ENCODE assay signal across 19 cellular contexts in the genomic region with DNA sequence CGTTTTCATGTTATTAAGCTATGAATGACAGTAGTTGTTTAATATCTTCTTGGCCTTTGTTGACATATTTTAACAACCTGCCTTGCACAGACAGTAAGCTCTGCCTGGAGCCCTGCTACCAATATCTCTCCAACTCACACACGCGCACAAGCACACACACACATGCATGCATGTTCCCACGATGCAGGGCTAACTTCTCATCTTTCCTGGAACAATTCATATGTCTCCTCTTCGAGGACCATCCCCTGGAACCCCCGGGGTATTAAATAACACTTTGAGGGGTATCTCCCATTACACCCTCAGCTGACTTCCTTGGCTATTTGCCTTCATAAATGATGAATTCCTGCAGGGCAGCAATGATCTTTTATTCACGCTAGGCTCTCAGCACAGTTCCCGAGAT.
DNase-seq lines count a peak whose midpoint lies in the region; ATAC-seq and TF ChIP-seq lines count a peak whose summit lies in the region.
"Had no signal": no experiment of that assay in that cellular context is flagged by ENCODE, and none has a peak within 500 bp of the region (broad histone marks: within the 10 kb centered on the region; RNA-seq: fewer than 3 reads in every experiment).

No MANE protein-coding gene starts in this region.

- no peaks in the 10 kb centered on the region for H4K20me1 ChIP-seq in GM23248 (ENCODE audit: insufficient read depth)

- H3K79me2 ChIP-seq in GM23248 (ENCODE audit: insufficient read depth): peaks cover 55% of the 10 kb centered on the region

- peak overlapping the region; percentile 27; the same call in 1 of the 2 replicates for H3K27ac ChIP-seq in GM23248
- H3K27ac ChIP-seq: skin epidermis had no signal

- H3K4me1 ChIP-seq in GM23248 (ENCODE audit: insufficient read depth): peaks cover 49% of the 10 kb centered on the region
- H3K4me1 ChIP-seq in skeletal muscle satellite cell (ENCODE audit: control insufficient read depth, insufficient read depth, low read length): peaks cover 34% of the 10 kb centered on the region
- H3K4me1 ChIP-seq in mucosa of descending colon (ENCODE audit: low read depth): no peaks in the 10 kb centered on the region

- no peak overlapping the region for H2AFZ ChIP-seq in GM23248

- H3K9ac ChIP-seq in GM23248 (peak overlapping the region; percentile 34; the same call in 1 of the 2 replicates), skeletal muscle satellite cell (ENCODE audit: low read depth, low read length) (peak overlapping the region; percentile 31)

- TF ChIP-seq CTCF in glutamatergic neuron (IDR thresholded peaks at IDR 0.05; ENCODE audit: partially characterized antibody, unreplicated experiment): no peak
- TF ChIP-seq CTCF in mucosa of descending colon (IDR thresholded peaks at IDR 0.05): no peak

- H3K4me1 Mint-ChIP-seq in glutamatergic neuron (ENCODE audit: low read depth, unreplicated experiment): peaks cover 49% of the 10 kb centered on the region
- H3K4me1 Mint-ChIP-seq: natural killer cell had no signal

- peaks cover 11% of the 10 kb centered on the region for H3K27me3 Mint-ChIP-seq in glutamatergic neuron (ENCODE audit: unreplicated experiment)

- H3K9me2 ChIP-seq in GM23248 (ENCODE audit: insufficient read depth): no peaks in the 10 kb centered on the region

- DNase-seq in GM23248 (no peak), NCI-H526 (lab: John Stamatoyannopoulos, UW) (peak; percentile 21 to 38), glutamatergic neuron (no peak), mucosa of descending colon (no peak)
- no peak for DNase-seq in central memory CD4-positive, alpha-beta T cell
- no peak for DNase-seq in effector CD8-positive, alpha-beta T cell (lab: John Stamatoyannopoulos, UW)
- DNase-seq: activated CD4-positive, alpha-beta T cell treated with anti-CD3 and anti-CD28 coated beads, Interleukin-2, amount 50 U/mL, for 1 hour; activated CD8-positive, alpha-beta memory T cell treated with anti-CD3 and anti-CD28 coated beads, Interleukin-2, amount 50 U/mL, for 48 hours; activated effector memory CD4-positive, alpha-beta T cell treated with Interleukin-2 at 50 U/mL for 16 hours; Kasumi-1; mammary epithelial cell; natural killer cell; PC-3; stimulated activated naive CD8-positive, alpha-beta T cell treated with anti-CD3 and anti-CD28 coated beads, Interleukin-15, Interleukin-2, amounts not matched to agents 100 U/mL and 50 U/mL, for 24 hours; trophoblast cell had no signal

- H3K27me3 ChIP-seq in GM23248 (replicated peaks; ENCODE audit: insufficient read depth): no peaks in the 10 kb centered on the region
- no peaks in the 10 kb centered on the region for H3K27me3 ChIP-seq in skeletal muscle satellite cell (ENCODE audit: control insufficient read depth, insufficient read depth, low read length)

- in situ Hi-C loops in GM23248 (cut with MboI): no loop called here

- H3K9me3 ChIP-seq in GM23248 (ENCODE audit: low read depth) (no peaks in the 10 kb centered on the region), skeletal muscle satellite cell (replicated peaks; ENCODE audit: low read length) (no peaks in the 10 kb centered on the region), mucosa of descending colon (no peaks in the 10 kb centered on the region)

- no peaks in the 10 kb centered on the region for H3K36me3 ChIP-seq in GM23248 (ENCODE audit: low read depth)
- H3K36me3 ChIP-seq in skeletal muscle satellite cell (ENCODE audit: insufficient read depth, low read length): no peaks in the 10 kb centered on the region
- no peaks in the 10 kb centered on the region for H3K36me3 ChIP-seq in mucosa of descending colon (ENCODE audit: low read depth)

- H3K4me3 ChIP-seq in GM23248 (no peak overlapping the region), skeletal muscle satellite cell (ENCODE audit: low read length) (no peak overlapping the region), mucosa of descending colon (no peak overlapping the region)
- H3K4me3 ChIP-seq: skin epidermis had no signal

- H3K4me3 Mint-ChIP-seq in glutamatergic neuron (ENCODE audit: unreplicated experiment): peak overlapping the region; percentile 3
- H3K4me3 Mint-ChIP-seq: natural killer cell; T-helper 1 cell treated with Interleukin-12 subunit alpha and Interleukin-12 subunit beta and Interleukin-4 antibody, amounts not matched to agents 30 μg/mL and 1 μg/mL, for 36 hours had no signal

- ATAC-seq in mucosa of descending colon: no peak
- ATAC-seq: natural killer cell; PC-3; stimulated activated naive CD8-positive, alpha-beta T cell treated with anti-CD3 and anti-CD28 coated beads, Interleukin-15, Interleukin-2, amounts not matched to agents 100 U/mL and 50 U/mL, for 24 hours had no signal

- H3F3A ChIP-seq in GM23248 (ENCODE audit: insufficient read depth): peaks cover 11% of the 10 kb centered on the region; the same call in 1 of the 2 replicates

- peaks cover 15% of the 10 kb centered on the region for H3K9me3 Mint-ChIP-seq in glutamatergic neuron (ENCODE audit: unreplicated experiment)
- H3K9me3 Mint-ChIP-seq: natural killer cell; T-helper 1 cell treated with Interleukin-12 subunit alpha and Interleukin-12 subunit beta and Interleukin-4 antibody, amounts not matched to agents 30 μg/mL and 1 μg/mL, for 36 hours had no signal

- intact Hi-C loops in mucosa of descending colon (cut with DNase I, micrococcal nuclease): no loop called here

- H3K36me3 Mint-ChIP-seq in glutamatergic neuron (ENCODE audit: unreplicated experiment): no peaks in the 10 kb centered on the region
- H3K36me3 Mint-ChIP-seq: natural killer cell had no signal

- no peak overlapping the region for H3K4me2 ChIP-seq in GM23248 (ENCODE audit: unreplicated experiment)
- peak overlapping the region; percentile 22 for H3K4me2 ChIP-seq in skeletal muscle satellite cell (ENCODE audit: low read length)

- 74 to 78% methylated on average over 8 of the region's 8 CpGs for WGBS in GM23248 (ENCODE audit: low coverage in 1 of 2, low lambda C conversion rate in 2 of 2, missing lambda C conversion rate in 2 of 2), 2 experiments

- no peak overlapping the region for H3K27ac Mint-ChIP-seq in glutamatergic neuron (ENCODE audit: unreplicated experiment)
- H3K27ac Mint-ChIP-seq: natural killer cell; progenitor cell of endocrine pancreas; T-helper 1 cell treated with Interleukin-12 subunit alpha and Interleukin-12 subunit beta and Interleukin-4 antibody, amounts not matched to agents 30 μg/mL and 1 μg/mL, for 36 hours had no signal

Comparison
In these comparisons a context has a peak if more than half of its experiments do, and no peak if none do; other contexts are left out.
1. DNase-seq: peak in NCI-H526 (2 of 2); none in GM23248 (single experiment), glutamatergic neuron (single experiment), central memory CD4-positive, alpha-beta T cell (single experiment), mucosa of descending colon (0 of 3) and effector CD8-positive, alpha-beta T cell (single experiment).